Comparison of ENCODE assay signal across 23 cellular contexts in the genomic region with DNA sequence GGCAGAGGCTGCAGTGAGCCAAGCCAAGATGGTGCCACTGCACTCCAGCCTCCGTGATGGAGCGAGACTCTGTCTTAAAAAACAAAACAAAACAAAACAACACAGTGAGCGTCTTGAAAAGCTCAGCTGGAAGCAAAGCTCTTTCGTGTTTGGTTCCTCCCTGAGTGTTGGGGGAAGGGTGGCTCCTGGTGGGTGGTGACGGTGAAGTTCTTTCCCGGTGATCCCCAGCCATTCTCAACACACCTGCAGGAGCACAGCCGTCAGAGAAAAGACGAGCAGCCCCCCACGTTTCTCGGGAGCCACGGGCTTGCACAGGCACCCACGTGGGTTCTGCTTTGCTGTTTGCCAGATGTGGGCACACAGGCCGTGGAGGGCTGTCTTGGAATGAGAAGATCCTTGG. TPM values are rescaled to one million over a fixed set of nuclear protein-coding genes. Genes with fewer than 3 reads are reported as not detected.
"Had no signal": no experiment of that assay in that cellular context is flagged by ENCODE, and none has a peak within 500 bp of the region (broad histone marks: within the 10 kb centered on the region; RNA-seq: fewer than 3 reads in every experiment).

No MANE protein-coding gene starts in this region.

- DNase-seq: activated CD4-positive, alpha-beta T cell treated with anti-CD3 and anti-CD28 coated beads, Interleukin-2, amount 50 U/mL, for 48 hours; activated CD8-positive, alpha-beta memory T cell treated with anti-CD3 and anti-CD28 coated beads, Interleukin-2, amount 10 ng/mL, durations not matched to agents 7 days and 5 days; activated naive CD4-positive, alpha-beta T cell treated with Interleukin-2 at 50 U/mL for 16 hours; brain microvascular endothelial cell; central memory CD4-positive, alpha-beta T cell; dorsolateral prefrontal cortex; foreskin keratinocyte; stimulated activated CD4-positive, alpha-beta T cell treated with anti-CD3 and anti-CD28 coated beads, Interleukin-12 subunit alpha, Interleukin-12 subunit beta, amount 100 ng/mL, for 4 hours; stimulated activated CD4-positive, alpha-beta T cell treated with anti-CD3 and anti-CD28 coated beads, Interleukin-1b, Interleukin-23, amount 100 ng/mL, for 48 hours; stimulated activated naive CD8-positive, alpha-beta T cell treated with anti-CD3 and anti-CD28 coated beads, Interleukin-15, Interleukin-2, amounts not matched to agents 100 U/mL and 50 U/mL, for 24 hours; substantia nigra; tibial artery; WERI-Rb-1 had no signal

- H3K27ac ChIP-seq: brain microvascular endothelial cell, dorsolateral prefrontal cortex, foreskin keratinocyte, left lung, tibial artery had no signal

- H3K4me1 ChIP-seq: foreskin keratinocyte had no signal

- H3K36me3 ChIP-seq: brain microvascular endothelial cell, left lung, tibial artery had no signal

- H3K4me3 Mint-ChIP-seq: activated CD8-positive, alpha-beta memory T cell treated with anti-CD3 and anti-CD28 coated beads, Interleukin-2, amount 10 ng/mL, durations not matched to agents 7 days and 5 days; mesothelial cell of epicardium; natural killer cell treated with Interleukin-12 subunit alpha and Interleukin-12 subunit beta and Interleukin-15 and Interleukin-18, amount 100 ng/mL, for 72 hours had no signal

- H3K27ac Mint-ChIP-seq: activated CD8-positive, alpha-beta memory T cell treated with anti-CD3 and anti-CD28 coated beads, Interleukin-2, amount 10 ng/mL, durations not matched to agents 7 days and 5 days; mesothelial cell of epicardium; natural killer cell treated with Interleukin-12 subunit alpha and Interleukin-12 subunit beta and Interleukin-15 and Interleukin-18, amount 100 ng/mL, for 72 hours; progenitor cell of endocrine pancreas had no signal

- H3K36me3 Mint-ChIP-seq: activated CD8-positive, alpha-beta memory T cell treated with anti-CD3 and anti-CD28 coated beads, Interleukin-2, amount 10 ng/mL, durations not matched to agents 7 days and 5 days; mesothelial cell of epicardium; natural killer cell treated with Interleukin-12 subunit alpha and Interleukin-12 subunit beta and Interleukin-15 and Interleukin-18, amount 100 ng/mL, for 72 hours had no signal

- ATAC-seq: activated CD8-positive, alpha-beta memory T cell treated with anti-CD3 and anti-CD28 coated beads, Interleukin-2, amount 10 ng/mL, durations not matched to agents 7 days and 5 days; foreskin keratinocyte; left lung; natural killer cell treated with Interleukin-12 subunit alpha and Interleukin-12 subunit beta and Interleukin-15 and Interleukin-18, amount 100 ng/mL, for 72 hours; stimulated activated naive CD8-positive, alpha-beta T cell treated with anti-CD3 and anti-CD28 coated beads, Interleukin-15, Interleukin-2, amounts not matched to agents 100 U/mL and 50 U/mL, for 24 hours had no signal

- H3K4me3 ChIP-seq: dorsolateral prefrontal cortex, left lung, tibial artery had no signal

- H3K9me3 ChIP-seq: left lung, tibial artery had no signal

- H3K9me3 Mint-ChIP-seq: mesothelial cell of epicardium; natural killer cell treated with Interleukin-12 subunit alpha and Interleukin-12 subunit beta and Interleukin-15 and Interleukin-18, amount 100 ng/mL, for 72 hours had no signal

RNA-seq across cellular contexts. Expression of gene BHLHE23, which starts 3.2 kb away (rescaled TPM):
- total RNA-seq: activated CD8-positive, alpha-beta memory T cell treated with anti-CD3 and anti-CD28 coated beads, Interleukin-2, amount 10 ng/mL, durations not matched to agents 7 days and 5 days; dorsolateral prefrontal cortex; epithelial cell of proximal tubule; fibroblast of lung; foreskin keratinocyte; kidney epithelial cell; left lung; lung microvascular endothelial cell; mesothelial cell of epicardium; natural killer cell treated with Interleukin-12 subunit alpha and Interleukin-12 subunit beta and Interleukin-15 and Interleukin-18, amount 100 ng/mL, for 72 hours; osteoblast; progenitor cell of endocrine pancreas; T-helper 2 cell treated with Interferon-gamma antibody and Interleukin-4, amounts not matched to agents 100 ng/mL and 5 ng/mL, for 36 hours had no signal
